ENCODE assay signal across 20 cellular contexts in the genomic region with DNA sequence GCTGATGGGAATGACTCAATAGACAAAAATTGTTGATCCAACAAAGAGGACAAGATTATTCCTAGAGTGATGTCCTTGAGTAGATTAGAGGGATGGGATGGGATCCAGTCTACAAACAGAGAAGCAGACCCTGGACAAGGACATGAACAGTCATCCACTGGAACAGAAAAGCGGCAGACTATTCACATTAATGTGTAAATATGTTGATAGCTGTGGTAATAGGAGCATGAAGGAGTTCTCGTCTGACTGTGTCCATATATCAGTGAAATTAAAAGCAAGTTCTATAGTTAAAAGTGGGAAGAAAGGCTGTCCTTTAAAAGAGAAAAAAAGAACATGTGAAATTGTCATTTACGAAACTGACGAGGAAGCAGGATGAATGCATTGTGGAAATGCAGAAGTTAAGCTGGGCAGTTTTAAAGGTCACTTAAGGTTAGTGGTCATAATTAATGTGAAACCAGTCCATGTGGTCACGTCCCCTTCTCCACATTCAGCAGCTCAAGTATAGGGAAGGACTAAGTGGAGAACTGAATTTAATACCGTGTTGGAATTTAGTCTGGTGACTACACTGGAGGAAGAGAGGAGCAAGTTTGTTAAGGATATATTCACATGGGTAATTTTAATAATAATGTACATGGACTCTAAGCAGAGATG.
DNase-seq lines count a peak whose midpoint lies in the region; ATAC-seq, FAIRE-seq and TF ChIP-seq lines count a peak whose summit lies in the region.
"Had no signal": no experiment of that assay in that cellular context is flagged by ENCODE, and none has a peak within 500 bp of the region (broad histone marks: within the 10 kb centered on the region; RNA-seq: fewer than 3 reads in every experiment).

No MANE protein-coding gene starts in this region.

- no peak overlapping the region for H3K4me3 ChIP-seq in gastroesophageal sphincter
- H3K4me3 ChIP-seq in psoas muscle, result no peak overlapping the region
- no peak overlapping the region for H3K4me3 ChIP-seq in Peyer's patch
- H3K4me3 ChIP-seq: sigmoid colon, stomach had no signal

- H3K36me3 ChIP-seq in gastroesophageal sphincter (peaks cover 0 to 13% of the 10 kb centered on the region in 2 donors), psoas muscle (ENCODE audit: insufficient read depth in 1 of 2, low read depth in 1 of 2) (peaks cover 3 to 30% of the 10 kb centered on the region in 2 donors), Peyer's patch (no peaks in the 10 kb centered on the region)
- H3K36me3 ChIP-seq: sigmoid colon had no signal

- peak; percentile 54 for FAIRE-seq in GM12891 (lab: Jason Lieb, UNC)
- FAIRE-seq: colon had no signal

- no peaks in the 10 kb centered on the region for H3K9me3 Mint-ChIP-seq in nephron progenitor cell
- H3K9me3 Mint-ChIP-seq: activated naive CD4-positive, alpha-beta T cell treated with anti-CD3 and anti-CD28 coated beads, Interleukin-2, amount 50 U/mL, for 72 hours had no signal

- intact Hi-C loops in psoas muscle (cut with DNase I), result no loop called here

- H3K27me3 ChIP-seq in gastroesophageal sphincter (no peaks in the 10 kb centered on the region), psoas muscle (ENCODE audit: insufficient read depth in 3 of 3, low read length in 2 of 3) (no peaks in the 10 kb centered on the region), Peyer's patch (no peaks in the 10 kb centered on the region)
- H3K27me3 ChIP-seq: sigmoid colon, stomach had no signal

- TF ChIP-seq POLR2A in GM12891 (IDR thresholded peaks at IDR 0.05; ENCODE audit: low read depth, low read length) (no peak), gastroesophageal sphincter (IDR thresholded peaks at IDR 0.05) (no peak), Peyer's patch (IDR thresholded peaks at IDR 0.05) (no peak)

- H3K4me1 Mint-ChIP-seq in nephron progenitor cell, result no peaks in the 10 kb centered on the region

- WGBS in gastroesophageal sphincter (ENCODE audit: low coverage in 1 of 2), 2 donors, result 78 to 88% methylated on average over 6 of the region's 6 CpGs
- WGBS in psoas muscle, 3 donors, result 40 to 60% (median 43%) methylated on average over 6 of the region's 6 CpGs

- TF ChIP-seq CTCF in gastroesophageal sphincter (IDR thresholded peaks at IDR 0.05), result no peak
- no peak for TF ChIP-seq CTCF in psoas muscle (IDR thresholded peaks at IDR 0.05)
- TF ChIP-seq CTCF in nephron progenitor cell (IDR thresholded peaks at IDR 0.05), result no peak
- no peak for TF ChIP-seq CTCF in Peyer's patch (IDR thresholded peaks at IDR 0.05)

- H3K9me3 ChIP-seq in gastroesophageal sphincter (no peaks in the 10 kb centered on the region), psoas muscle (no peaks in the 10 kb centered on the region), Peyer's patch (no peaks in the 10 kb centered on the region)
- H3K9me3 ChIP-seq: Caco-2, sigmoid colon, stomach had no signal

- DNase-seq in GM12891 (ENCODE audit: insufficient read length, low spot score) (no peak), NOMO-1 treated with dmso at 0.1 percent for 144 hours (lab: John Stamatoyannopoulos, UW; ENCODE audit: unreplicated experiment) (peak; percentile 13), psoas muscle (no peak), SW 1271 (lab: John Stamatoyannopoulos, UW) (no peak), nephron progenitor cell (no peak), Peyer's patch (no peak)
- DNase-seq: Caco-2; NCI-H1092 treated with DMSO at 0.1 percent for 48 hours; NCI-H2081; NCI-H510A treated with DMSO at 0.1 percent for 48 hours; occipital lobe; PC-3; sigmoid colon; stimulated activated CD4-positive, alpha-beta T cell treated with anti-CD3 and anti-CD28 coated beads, Interleukin-1b, Interleukin-23, amount 100 ng/mL, for 48 hours; stomach had no signal

- no peak for TF ChIP-seq EP300 in gastroesophageal sphincter (IDR thresholded peaks at IDR 0.05)

- H3K27ac ChIP-seq in gastroesophageal sphincter (no peak overlapping the region), psoas muscle (no peak overlapping the region), Peyer's patch (no peak overlapping the region)
- H3K27ac ChIP-seq: sigmoid colon had no signal

- H3K27ac Mint-ChIP-seq in nephron progenitor cell, result no peak overlapping the region
- H3K27ac Mint-ChIP-seq: activated naive CD4-positive, alpha-beta T cell treated with anti-CD3 and anti-CD28 coated beads, Interleukin-2, amount 50 U/mL, for 72 hours; type B pancreatic cell had no signal

- H3K27me3 Mint-ChIP-seq in nephron progenitor cell (ENCODE audit: low read depth, poor library complexity), result no peaks in the 10 kb centered on the region
- H3K27me3 Mint-ChIP-seq: type B pancreatic cell had no signal

- no peak overlapping the region for H3K4me3 Mint-ChIP-seq in nephron progenitor cell
- H3K4me3 Mint-ChIP-seq: type B pancreatic cell had no signal

- peaks cover 44% of the 10 kb centered on the region for H3K36me3 Mint-ChIP-seq in nephron progenitor cell (ENCODE audit: low read depth)
- H3K36me3 Mint-ChIP-seq: activated naive CD4-positive, alpha-beta T cell treated with anti-CD3 and anti-CD28 coated beads, Interleukin-2, amount 50 U/mL, for 72 hours had no signal

- H3K4me1 ChIP-seq in gastroesophageal sphincter, result no peaks in the 10 kb centered on the region
- H3K4me1 ChIP-seq in psoas muscle, result no peaks in the 10 kb centered on the region
- H3K4me1 ChIP-seq in Peyer's patch, result no peaks in the 10 kb centered on the region
- H3K4me1 ChIP-seq: Caco-2, sigmoid colon had no signal

- ATAC-seq in gastroesophageal sphincter, result peak; percentile 48
- peak in 3 of 4 donors; percentile 55 to 72 (median 61) for ATAC-seq in psoas muscle
- ATAC-seq: activated naive CD4-positive, alpha-beta T cell treated with anti-CD3 and anti-CD28 coated beads, Interleukin-2, amount 50 U/mL, for 72 hours; PC-3; SK-N-SH treated with all-trans-retinoic acid at 6 μM for 48 hours had no signal

TF ChIP-seq in GM12891, 5 proteins besides CTCF, POLR2A, EP300 and RAD21:
- TF ChIP-seq TAF1 (IDR thresholded peaks at IDR 0.05; ENCODE audit: low read depth, low read length) (no peak), POLR2AphosphoS5 (IDR thresholded peaks at IDR 0.05; ENCODE audit: low read depth, low read length) (no peak), POU2F2 (IDR thresholded peaks at IDR 0.05; ENCODE audit: low read depth, low read length) (no peak), PAX5 (IDR thresholded peaks at IDR 0.05; ENCODE audit: insufficient read depth, low read length, severe bottlenecking) (no peak), SPI1 (IDR thresholded peaks at IDR 0.05; ENCODE audit: low read depth, low read length) (no peak)
